ENCODE assay signal across 17 cellular contexts in genomic region chr1:66705100-66705499, GRCh38. TPM values are rescaled to one million over a fixed set of nuclear protein-coding genes. Genes with fewer than 3 reads are reported as not detected.
DNase-seq lines count a peak whose midpoint lies in the region; ATAC-seq and TF ChIP-seq lines count a peak whose summit lies in the region.
"Had no signal": no experiment of that assay in that cellular context is flagged by ENCODE, and none has a peak within 500 bp of the region (broad histone marks: within the 10 kb centered on the region; RNA-seq: fewer than 3 reads in every experiment).

No MANE protein-coding gene starts in this region.

- H3K27me3 Mint-ChIP-seq in activated CD4-positive, alpha-beta T cell treated with anti-CD3 and anti-CD28 coated beads, Interleukin-2, amount 10 ng/mL, durations not matched to agents 24 days and 14 days = peaks cover 20% of the 10 kb centered on the region

- no peak overlapping the region for H3K4me3 Mint-ChIP-seq in activated CD4-positive, alpha-beta T cell treated with anti-CD3 and anti-CD28 coated beads, Interleukin-2, amount 10 ng/mL, durations not matched to agents 24 days and 14 days
- H3K4me3 Mint-ChIP-seq: activated T-cell treated with anti-CD3 and anti-CD28 coated beads, Interleukin-2, amount 50 U/mL, for 24 hours had no signal

- H2BK5ac ChIP-seq in neuronal stem cell (ENCODE audit: low read length) = no peak overlapping the region

- no peak overlapping the region for H3K4me2 ChIP-seq in neuronal stem cell (ENCODE audit: insufficient read depth, low read length, poor library complexity, severe bottlenecking)

- no peak overlapping the region for H3K23ac ChIP-seq in neuronal stem cell (ENCODE audit: low read depth, low read length, poor library complexity)

- H3K4ac ChIP-seq in neuronal stem cell (ENCODE audit: low read length) = no peak overlapping the region

- WGBS in neuronal stem cell (ENCODE audit: extremely low coverage in 2 of 2, insufficient read length in 2 of 2, insufficient replicate concordance in 1 of 2), 2 donors = no CpG with 5 or more reads among the region's 5 CpGs

- H3K79me1 ChIP-seq in neuronal stem cell (ENCODE audit: low read depth, low read length) = no peaks in the 10 kb centered on the region

- no peak overlapping the region for H4K8ac ChIP-seq in neuronal stem cell (ENCODE audit: low read depth, low read length)

- H3K9ac ChIP-seq in neuronal stem cell (ENCODE audit: low read depth, low read length, poor library complexity) = no peak overlapping the region

- no peaks in the 10 kb centered on the region for H3K9me3 ChIP-seq in neuronal stem cell (replicated peaks in 1 of 2; ENCODE audit: control insufficient read depth in 2 of 2, insufficient read depth in 1 of 2, low read depth in 1 of 2, low read length in 2 of 2)

- intact Hi-C loops in activated CD4-positive, alpha-beta T cell treated with anti-CD3 and anti-CD28 coated beads, Interleukin-2, amount 10 ng/mL, durations not matched to agents 24 days and 14 days (cut with micrococcal nuclease) = no loop called here

- no peak for TF ChIP-seq CTCF in epithelial cell of esophagus (IDR thresholded peaks at IDR 0.05; ENCODE audit: insufficient read depth, low read depth, low read length, missing control alignments)

- H3K18ac ChIP-seq in neuronal stem cell (ENCODE audit: low read length) = no peak overlapping the region

- H3K36me3 Mint-ChIP-seq in activated CD4-positive, alpha-beta T cell treated with anti-CD3 and anti-CD28 coated beads, Interleukin-2, amount 10 ng/mL, durations not matched to agents 24 days and 14 days (ENCODE audit: low read depth) = no peaks in the 10 kb centered on the region

- H3K9me3 Mint-ChIP-seq in activated CD4-positive, alpha-beta T cell treated with anti-CD3 and anti-CD28 coated beads, Interleukin-2, amount 10 ng/mL, durations not matched to agents 24 days and 14 days = no peaks in the 10 kb centered on the region
- H3K9me3 Mint-ChIP-seq: activated T-cell treated with anti-CD3 and anti-CD28 coated beads, Interleukin-2, amount 50 U/mL, for 24 hours had no signal

- H3K27ac ChIP-seq in ACC112 (ENCODE audit: low read depth, low read length) (no peak overlapping the region), neuronal stem cell (replicated peaks; ENCODE audit: low read length) (no peak overlapping the region)
- H3K27ac ChIP-seq: HL-60 had no signal

- no peaks in the 10 kb centered on the region for H3K4me1 Mint-ChIP-seq in activated CD4-positive, alpha-beta T cell treated with anti-CD3 and anti-CD28 coated beads, Interleukin-2, amount 10 ng/mL, durations not matched to agents 24 days and 14 days

- no peak overlapping the region for H4K91ac ChIP-seq in neuronal stem cell (ENCODE audit: low read depth, low read length, poor library complexity)

- H3K27ac Mint-ChIP-seq in activated CD4-positive, alpha-beta T cell treated with anti-CD3 and anti-CD28 coated beads, Interleukin-2, amount 10 ng/mL, durations not matched to agents 24 days and 14 days = no peak overlapping the region
- H3K27ac Mint-ChIP-seq: activated T-cell treated with anti-CD3 and anti-CD28 coated beads, Interleukin-2, amount 50 U/mL, for 24 hours had no signal

- no peak overlapping the region for H2AK5ac ChIP-seq in neuronal stem cell (ENCODE audit: low read depth, low read length)

- H3K14ac ChIP-seq in neuronal stem cell (ENCODE audit: low read length) = no peak overlapping the region

- no peaks in the 10 kb centered on the region for H3K79me2 ChIP-seq in ACC112 (ENCODE audit: control insufficient read depth, insufficient read depth, low read length, unreplicated experiment)

- ATAC-seq in HG03139 (IDR thresholded peaks at IDR 0.05; ENCODE audit: unreplicated experiment) (no peak), GM18519 (IDR thresholded peaks at IDR 0.05; ENCODE audit: low FRiP score, unreplicated experiment) (no peak)

- no peak overlapping the region for H2BK15ac ChIP-seq in neuronal stem cell (ENCODE audit: low read length)

- no peak overlapping the region for H2BK12ac ChIP-seq in neuronal stem cell (ENCODE audit: low read length)

- H3K4me1 ChIP-seq in ACC112 (ENCODE audit: control insufficient read depth, insufficient read depth, low read length, unreplicated experiment) (no peaks in the 10 kb centered on the region), neuronal stem cell (ENCODE audit: control insufficient read depth in 2 of 2, insufficient read depth in 1 of 2, low read depth in 1 of 2, low read length in 2 of 2) (peaks cover 0 to 6% of the 10 kb centered on the region in 2 donors)

- H3K27me3 ChIP-seq in ACC112 (ENCODE audit: insufficient read depth, low read length) = no peaks in the 10 kb centered on the region
- no peaks in the 10 kb centered on the region for H3K27me3 ChIP-seq in neuronal stem cell (ENCODE audit: control insufficient read depth in 3 of 3, insufficient read depth in 3 of 3, low read depth in 1 of 3, low read length in 3 of 3)

- H2BK120ac ChIP-seq in neuronal stem cell (ENCODE audit: low read depth, low read length) = no peak overlapping the region

- no peak overlapping the region for H3K4me3 ChIP-seq in ACC112 (ENCODE audit: low read depth, low read length)
- no peak overlapping the region for H3K4me3 ChIP-seq in epithelial cell of esophagus (ENCODE audit: low read length)
- H3K4me3 ChIP-seq in neuronal stem cell (ENCODE audit: low read length in 2 of 2) = no peak overlapping the region

- no peaks in the 10 kb centered on the region for H3K36me3 ChIP-seq in ACC112 (ENCODE audit: insufficient read depth, low read length)
- no peaks in the 10 kb centered on the region for H3K36me3 ChIP-seq in neuronal stem cell (replicated peaks in 1 of 2; ENCODE audit: control insufficient read depth in 2 of 2, insufficient read depth in 2 of 2, low read length in 2 of 2)

- DNase-seq in M059J (ENCODE audit: low read depth) (peak; percentile 40), epithelial cell of esophagus (ENCODE audit: low read depth) (peak; percentile 40), neuronal stem cell (ENCODE audit: low spot score) (no peak)
- DNase-seq in activated CD4-positive, alpha-beta T cell treated with anti-CD3 and anti-CD28 coated beads, Interleukin-2, amount 10 ng/mL, durations not matched to agents 24 days and 14 days = no peak
- DNase-seq in NK-92 treated with Interleukin-12 subunit alpha and Interleukin-12 subunit beta, amount 100 ng/mL, for 24 hours (lab: John Stamatoyannopoulos, UW) = no peak
- DNase-seq: activated CD4-positive, CD25-positive, alpha-beta regulatory T cell treated with anti-CD3 and anti-CD28 coated beads, Interleukin-2, amount 50 U/mL, for 72 hours; activated T-cell treated with anti-CD3 and anti-CD28 coated beads, Interleukin-2, amount 50 U/mL, for 24 hours; AML-193; amniotic stem cell; effector CD8-positive, alpha-beta T cell; GOT3; hypothalamus; posterior cingulate gyrus had no signal

- peak overlapping the region; percentile 19 for H2AFZ ChIP-seq in ACC112 (ENCODE audit: low read length, unreplicated experiment)
- peak overlapping the region; percentile 80 for H2AFZ ChIP-seq in neuronal stem cell (ENCODE audit: low read length)

RNA-seq across cellular contexts. Expression of gene DYNLT5, which starts 47.2 kb away (rescaled TPM):
- total RNA-seq in M059J (2014; rRNA removed; shearing (Covaris generic)) = 5.2 and 7.8 TPM in 2 replicates
- polyA plus RNA-seq in neuronal stem cell (2013, experiment 1 of 2) = 0.14 TPM
- polyA plus RNA-seq in neuronal stem cell (2013, experiment 2 of 2) = 0.22 TPM
- not detected in 2 replicates for total RNA-seq in activated CD4-positive, alpha-beta T cell treated with anti-CD3 and anti-CD28 coated beads, Interleukin-2, amount 10 ng/mL, durations not matched to agents 24 days and 14 days

Comparison
In these comparisons a context has a peak if more than half of its experiments do, and no peak if none do; other contexts are left out.
1. DNase-seq: peak in M059J (single experiment) and epithelial cell of esophagus (single experiment); none in neuronal stem cell (single experiment), activated CD4-positive, alpha-beta T cell treated with anti-CD3 and anti-CD28 coated beads, Interleukin-2, amount 10 ng/mL, durations not matched to agents 24 days and 14 days (single experiment) and NK-92 treated with Interleukin-12 subunit alpha and Interleukin-12 subunit beta, amount 100 ng/mL, for 24 hours (single experiment).